Comparison of ENCODE assay signal across 22 cellular contexts in genomic region chr16:23651943-23652468, GRCh38. TPM values are rescaled to one million over a fixed set of nuclear protein-coding genes. Genes with fewer than 3 reads are reported as not detected.
DNase-seq lines count a peak whose midpoint lies in the region; ATAC-seq, FAIRE-seq and TF ChIP-seq lines count a peak whose summit lies in the region.
"Had no signal": no experiment of that assay in that cellular context is flagged by ENCODE, and none has a peak within 500 bp of the region (broad histone marks: within the 10 kb centered on the region; RNA-seq: fewer than 3 reads in every experiment).

No MANE protein-coding gene starts in this region.

- H3K4me1 ChIP-seq in CD4-positive, CD25-positive, alpha-beta regulatory T cell (ENCODE audit: control insufficient read depth, insufficient read depth, low read length, poor library complexity, severe bottlenecking): no peaks in the 10 kb centered on the region
- H3K4me1 ChIP-seq in upper lobe of right lung: no peaks in the 10 kb centered on the region
- H3K4me1 ChIP-seq: Caco-2, gastroesophageal sphincter, suprapubic skin had no signal

- no peak for DNase-seq in CD4-positive, CD25-positive, alpha-beta regulatory T cell
- no peak for DNase-seq in GM12892 (ENCODE audit: insufficient read length)
- no peak for DNase-seq in activated T-helper 2 cell treated with anti-CD3 and anti-CD28 coated beads, Interferon-gamma antibody, Interleukin-2, Interleukin-4, amounts not matched to agents 10 μg/mL and 5 μg/mL and 100 μg/mL, durations not matched to agents 14 hours and 24 hours and 36 hours (ENCODE audit: low spot score)
- no peak for DNase-seq in upper lobe of right lung
- no peak for DNase-seq in left colon
- DNase-seq in ACHN: no peak
- DNase-seq: activated CD8-positive, alpha-beta memory T cell treated with anti-CD3 and anti-CD28 coated beads, Interleukin-2, amount 50 U/mL, for 4 hours; Caco-2; dermis blood vessel endothelial cell; erythroblast; HFFc6; KBM-7; left lung; NCI-H1048; NCI-H2081 treated with DMSO at 0.1 percent for 48 hours; NCI-H510A treated with DMSO at 0.1 percent for 48 hours; ovary; SHP77; T-helper 17 cell had no signal

- no peak for TF ChIP-seq CTCF in upper lobe of right lung (IDR thresholded peaks at IDR 0.05)

- no peaks in the 10 kb centered on the region for H3K27me3 ChIP-seq in CD4-positive, CD25-positive, alpha-beta regulatory T cell (ENCODE audit: control insufficient read depth, insufficient read depth, low read length)
- H3K27me3 ChIP-seq in upper lobe of right lung: no peaks in the 10 kb centered on the region
- H3K27me3 ChIP-seq: gastroesophageal sphincter, left lung, ovary, suprapubic skin had no signal

- H3K36me3 ChIP-seq in CD4-positive, CD25-positive, alpha-beta regulatory T cell (ENCODE audit: control insufficient read depth, insufficient read depth, low read length): peaks cover 29% of the 10 kb centered on the region
- H3K36me3 ChIP-seq in upper lobe of right lung: peaks cover 23% of the 10 kb centered on the region
- H3K36me3 ChIP-seq: ovary had no signal

- in situ Hi-C loops in ACHN (cut with HindIII; ENCODE audit: low pct_ligation_motif_present, low pct_unique_long_range_greater_than_20kb, low sequenced_read_pairs): no loop called here

- H3K4me3 ChIP-seq in CD4-positive, CD25-positive, alpha-beta regulatory T cell (ENCODE audit: low read depth, low read length): no peak overlapping the region
- no peak overlapping the region for H3K4me3 ChIP-seq in upper lobe of right lung
- H3K4me3 ChIP-seq: gastroesophageal sphincter, left lung, ovary, suprapubic skin had no signal

- H3K4me3 Mint-ChIP-seq in CD4-positive, CD25-positive, alpha-beta regulatory T cell: peak overlapping the region in 1 of 4 donors; percentile 6
- no peak overlapping the region for H3K4me3 Mint-ChIP-seq in activated T-helper 2 cell treated with anti-CD3 and anti-CD28 coated beads, Interferon-gamma antibody, Interleukin-2, Interleukin-4, amounts not matched to agents 10 μg/mL and 5 μg/mL and 100 μg/mL, durations not matched to agents 14 hours and 24 hours and 36 hours (ENCODE audit: low read depth)
- H3K4me3 Mint-ChIP-seq: HFFc6, T-helper 17 cell had no signal

- H3K27ac Mint-ChIP-seq in CD4-positive, CD25-positive, alpha-beta regulatory T cell: peak overlapping the region in 2 of 3 donors; percentile 2 to 44
- peak overlapping the region; percentile 53 for H3K27ac Mint-ChIP-seq in activated T-helper 2 cell treated with anti-CD3 and anti-CD28 coated beads, Interferon-gamma antibody, Interleukin-2, Interleukin-4, amounts not matched to agents 10 μg/mL and 5 μg/mL and 100 μg/mL, durations not matched to agents 14 hours and 24 hours and 36 hours
- H3K27ac Mint-ChIP-seq: T-helper 17 cell had no signal

- intact Hi-C loops in activated T-helper 2 cell treated with anti-CD3 and anti-CD28 coated beads, Interferon-gamma antibody, Interleukin-2, Interleukin-4, amounts not matched to agents 10 μg/mL and 5 μg/mL and 100 μg/mL, durations not matched to agents 14 hours and 24 hours and 36 hours (cut with micrococcal nuclease): loop anchor here (1.0 kb wide), 1 partner anchor 18 kb away; no protein-coding TSS in a partner anchor
- intact Hi-C loops in upper lobe of right lung (cut with DNase I): no loop called here
- intact Hi-C loops in left colon (cut with DNase I, micrococcal nuclease): no loop called here

- H3K4me1 Mint-ChIP-seq in CD4-positive, CD25-positive, alpha-beta regulatory T cell: peaks cover 16 to 52% (median 39%) of the 10 kb centered on the region in 4 donors
- H3K4me1 Mint-ChIP-seq in activated T-helper 2 cell treated with anti-CD3 and anti-CD28 coated beads, Interferon-gamma antibody, Interleukin-2, Interleukin-4, amounts not matched to agents 10 μg/mL and 5 μg/mL and 100 μg/mL, durations not matched to agents 14 hours and 24 hours and 36 hours (ENCODE audit: low read depth): peaks cover 21% of the 10 kb centered on the region

- H3K27ac ChIP-seq in CD4-positive, CD25-positive, alpha-beta regulatory T cell (ENCODE audit: insufficient read depth, low read length, poor library complexity, severe bottlenecking): no peak overlapping the region
- H3K27ac ChIP-seq in upper lobe of right lung: no peak overlapping the region
- H3K27ac ChIP-seq: gastroesophageal sphincter, ovary, suprapubic skin had no signal

- H3K9me3 Mint-ChIP-seq in CD4-positive, CD25-positive, alpha-beta regulatory T cell: no peaks in the 10 kb centered on the region
- no peaks in the 10 kb centered on the region for H3K9me3 Mint-ChIP-seq in activated T-helper 2 cell treated with anti-CD3 and anti-CD28 coated beads, Interferon-gamma antibody, Interleukin-2, Interleukin-4, amounts not matched to agents 10 μg/mL and 5 μg/mL and 100 μg/mL, durations not matched to agents 14 hours and 24 hours and 36 hours
- H3K9me3 Mint-ChIP-seq: HFFc6 had no signal

- no peaks in the 10 kb centered on the region for H3K27me3 Mint-ChIP-seq in CD4-positive, CD25-positive, alpha-beta regulatory T cell
- H3K27me3 Mint-ChIP-seq in activated T-helper 2 cell treated with anti-CD3 and anti-CD28 coated beads, Interferon-gamma antibody, Interleukin-2, Interleukin-4, amounts not matched to agents 10 μg/mL and 5 μg/mL and 100 μg/mL, durations not matched to agents 14 hours and 24 hours and 36 hours (ENCODE audit: low read depth): no peaks in the 10 kb centered on the region
- H3K27me3 Mint-ChIP-seq: T-helper 17 cell had no signal

- H3K9me3 ChIP-seq in CD4-positive, CD25-positive, alpha-beta regulatory T cell (ENCODE audit: control insufficient read depth in 2 of 2, low read length in 2 of 2): no peaks in the 10 kb centered on the region
- no peaks in the 10 kb centered on the region for H3K9me3 ChIP-seq in upper lobe of right lung
- H3K9me3 ChIP-seq: Caco-2, gastroesophageal sphincter, left lung, ovary, suprapubic skin had no signal

- peak in 1 of 2 donors; percentile 22 for ATAC-seq in CD4-positive, CD25-positive, alpha-beta regulatory T cell (ENCODE audit: low read depth in 2 of 2)
- ATAC-seq in HG02610 (IDR thresholded peaks at IDR 0.05; ENCODE audit: unreplicated experiment): peak; percentile 72
- no peak for ATAC-seq in upper lobe of right lung
- ATAC-seq in left colon: no peak
- ATAC-seq: gastroesophageal sphincter, left lung, T-helper 17 cell had no signal

- H3K36me3 Mint-ChIP-seq in CD4-positive, CD25-positive, alpha-beta regulatory T cell: peaks cover 53% of the 10 kb centered on the region
- H3K36me3 Mint-ChIP-seq in activated T-helper 2 cell treated with anti-CD3 and anti-CD28 coated beads, Interferon-gamma antibody, Interleukin-2, Interleukin-4, amounts not matched to agents 10 μg/mL and 5 μg/mL and 100 μg/mL, durations not matched to agents 14 hours and 24 hours and 36 hours (ENCODE audit: low read depth): peaks cover 61% of the 10 kb centered on the region

- no peak for TF ChIP-seq POLR2A in GM12892 (IDR thresholded peaks at IDR 0.05; ENCODE audit: low read depth, low read length)

- FAIRE-seq in GM12892 (lab: Jason Lieb, UNC): peak; percentile 50

RNA-seq across cellular contexts. Expression of gene DCTN5, which starts 10.7 kb away (rescaled TPM):
- total RNA-seq in CD4-positive, CD25-positive, alpha-beta regulatory T cell: 63.4 TPM
- polyA plus RNA-seq in CD4-positive, CD25-positive, alpha-beta regulatory T cell: 10 to 100 TPM; 59.7 to 91.8 (median 73.7) TPM
- 57.2 TPM for polyA plus RNA-seq in GM12892 (2012; ENCODE audit: missing spikeins)
- 86.5 and 88.4 TPM in 2 replicates for total RNA-seq in activated T-helper 2 cell treated with anti-CD3 and anti-CD28 coated beads, Interferon-gamma antibody, Interleukin-2, Interleukin-4, amounts not matched to agents 10 μg/mL and 5 μg/mL and 100 μg/mL, durations not matched to agents 14 hours and 24 hours and 36 hours
- total RNA-seq in upper lobe of right lung (48.7 TPM), left colon (10 to 100 TPM; 78.7 to 81.3 TPM)

RNA-seq across cellular contexts. Expression of gene PALB2, which starts 10.9 kb away (rescaled TPM):
- total RNA-seq in CD4-positive, CD25-positive, alpha-beta regulatory T cell: 8.1 TPM
- polyA plus RNA-seq in CD4-positive, CD25-positive, alpha-beta regulatory T cell: 1 to 10 TPM; 4.5 to 6.7 (median 5.8) TPM
- 15.4 TPM for polyA plus RNA-seq in GM12892 (2012; ENCODE audit: missing spikeins)
- total RNA-seq in activated T-helper 2 cell treated with anti-CD3 and anti-CD28 coated beads, Interferon-gamma antibody, Interleukin-2, Interleukin-4, amounts not matched to agents 10 μg/mL and 5 μg/mL and 100 μg/mL, durations not matched to agents 14 hours and 24 hours and 36 hours: 25.6 and 30.8 TPM in 2 replicates
- total RNA-seq in upper lobe of right lung: 11.7 TPM
- 1 to 10 TPM; 6.8 to 8.9 TPM for total RNA-seq in left colon

RNA-seq across cellular contexts. Expression of gene PLK1, which starts 26.7 kb away (rescaled TPM):
- 1.6 TPM for total RNA-seq in CD4-positive, CD25-positive, alpha-beta regulatory T cell
- 1 to 10 TPM; 1.4 to 4.2 (median 2.8) TPM for polyA plus RNA-seq in CD4-positive, CD25-positive, alpha-beta regulatory T cell
- polyA plus RNA-seq in GM12892 (2012; ENCODE audit: missing spikeins): 25.4 TPM
- total RNA-seq in activated T-helper 2 cell treated with anti-CD3 and anti-CD28 coated beads, Interferon-gamma antibody, Interleukin-2, Interleukin-4, amounts not matched to agents 10 μg/mL and 5 μg/mL and 100 μg/mL, durations not matched to agents 14 hours and 24 hours and 36 hours: 71.6 and 75.3 TPM in 2 replicates
- total RNA-seq in upper lobe of right lung (1.8 TPM), left colon (10 to 100 TPM in 1 of 2 donors, 1 to 10 TPM in 1; 6.6 to 15.6 TPM)

RNA-seq across cellular contexts. Expression of gene NDUFAB1, which starts 55.9 kb away (rescaled TPM):
- 27.8 TPM for total RNA-seq in CD4-positive, CD25-positive, alpha-beta regulatory T cell
- 100 to 1,000 TPM; 212 to 233 (median 222) TPM for polyA plus RNA-seq in CD4-positive, CD25-positive, alpha-beta regulatory T cell
- polyA plus RNA-seq in GM12892 (2012; ENCODE audit: missing spikeins): 143 TPM
- total RNA-seq in activated T-helper 2 cell treated with anti-CD3 and anti-CD28 coated beads, Interferon-gamma antibody, Interleukin-2, Interleukin-4, amounts not matched to agents 10 μg/mL and 5 μg/mL and 100 μg/mL, durations not matched to agents 14 hours and 24 hours and 36 hours: 132 and 142 TPM in 2 replicates
- total RNA-seq in upper lobe of right lung (49.2 TPM), left colon (100 to 1,000 TPM; 100 to 136 TPM)
